ENCODE assay signal across 21 cellular contexts in genomic region chr2:42267530-42267929, GRCh38.
A peak's percentile ranks its signal among the peaks of the same experiment; 100 is the strongest.
DNase-seq lines count a peak whose midpoint lies in the region; ATAC-seq, FAIRE-seq and TF ChIP-seq lines count a peak whose summit lies in the region.
"Had no signal": no experiment of that assay in that cellular context is flagged by ENCODE, and none has a peak within 500 bp of the region (broad histone marks: within the 10 kb centered on the region; RNA-seq: fewer than 3 reads in every experiment).

No MANE protein-coding gene starts in this region.

- CTCF ChIA-PET in HepG2 (lab: Yijun Ruan, JAX; ENCODE audit: low intra/inter-chr PET ratio, low total read pairs), result no interaction called here
- CTCF ChIA-PET in CD8-positive, alpha-beta memory T cell (lab: Charles Lee), result interaction anchor here (3.0 kb wide), 1 partner anchor 172 kb away, joined by 10 read pairs; no protein-coding TSS in a partner anchor

- no peak overlapping the region for H3K9ac ChIP-seq in HepG2 (ENCODE audit: insufficient read depth, low read depth, low read length)

- H3K4me3 ChIP-seq in HepG2 (replicated peaks in 1 of 3; ENCODE audit: insufficient read depth in 1 of 3, low read depth in 2 of 3, low read length in 3 of 3) (no peak overlapping the region), right lobe of liver (no peak overlapping the region), foreskin fibroblast (ENCODE audit: low read depth in 1 of 2, low read length in 2 of 2) (no peak overlapping the region)
- no peak overlapping the region for H3K4me3 ChIP-seq in CD8-positive, alpha-beta memory T cell (ENCODE audit: low read length)
- H3K4me3 ChIP-seq: prostate gland, testis, uterus had no signal

- no peaks in the 10 kb centered on the region for H3K9me3 ChIP-seq in HepG2 (ENCODE audit: low read length)
- no peaks in the 10 kb centered on the region for H3K9me3 ChIP-seq in right lobe of liver
- H3K9me3 ChIP-seq in CD8-positive, alpha-beta memory T cell (ENCODE audit: low read length), result no peaks in the 10 kb centered on the region
- H3K9me3 ChIP-seq: prostate gland, testis, uterus had no signal

- H3K27me3 ChIP-seq in HepG2 (ENCODE audit: control insufficient read depth in 1 of 2, insufficient read depth in 2 of 2, low read length in 2 of 2) (no peaks in the 10 kb centered on the region), right lobe of liver (no peaks in the 10 kb centered on the region)
- H3K27me3 ChIP-seq in CD8-positive, alpha-beta memory T cell (ENCODE audit: insufficient read depth, low read length, poor library complexity, severe bottlenecking), result no peaks in the 10 kb centered on the region
- H3K27me3 ChIP-seq: testis, uterus had no signal

- no peak overlapping the region for H3K4me2 ChIP-seq in HepG2 (ENCODE audit: low read depth, low read length)

- in situ Hi-C loops in HepG2 (cut with HindIII; ENCODE audit: extremely low pct_ligation_motif_present, low pct_unique_long_range_greater_than_20kb), result no loop called here

- BruUV-seq in HepG2 (replicated peaks; lab: Mats Ljungman, UMichigan), result no TSS peak

- WGBS in HepG2 (ENCODE audit: low lambda C conversion rate), result 33% methylated on average over 1 of the region's 1 CpG
- 57% methylated on average over 1 of the region's 1 CpG for WGBS in right lobe of liver (ENCODE audit: insufficient coverage, low coverage, low lambda C conversion rate, missing lambda C conversion rate)

- POLR2A ChIA-PET in HepG2 (lab: Yijun Ruan, JAX), result no interaction called here
- POLR2A ChIA-PET in CD8-positive, alpha-beta memory T cell (lab: Charles Lee), result no interaction called here

- TF ChIP-seq CTCF in HepG2 (CRISPR knock-in tag; IDR thresholded peaks at IDR 0.05) (no peak), right lobe of liver (IDR thresholded peaks at IDR 0.05) (no peak), foreskin fibroblast (IDR thresholded peaks at IDR 0.05; ENCODE audit: low read depth, low read length) (no peak)

- H2AFZ ChIP-seq in HepG2 (ENCODE audit: low read length), result no peak overlapping the region

- peak; percentile 18 for ATAC-seq in HepG2
- ATAC-seq in right lobe of liver, result no peak
- peak; percentile 52 for ATAC-seq in HG02678 (IDR thresholded peaks at IDR 0.05; ENCODE audit: unreplicated experiment)
- peak; percentile 46 to 53 for ATAC-seq in activated naive CD4-positive, alpha-beta T cell treated with anti-CD3 and anti-CD28 coated beads, Interleukin-2, amount 50 U/mL, for 72 hours
- no peak for ATAC-seq in HG02852 (IDR thresholded peaks at IDR 0.05; ENCODE audit: unreplicated experiment)
- ATAC-seq: WTC11 had no signal

- TF ChIP-seq POLR2A in HepG2 (IDR thresholded peaks at IDR 0.05; ENCODE audit: insufficient read depth in 1 of 2, low read depth in 2 of 2, low read length in 2 of 2) (no peak), right lobe of liver (IDR thresholded peaks at IDR 0.05) (no peak)

- DNase-seq in HepG2 (ENCODE audit: low spot score) (no peak), right lobe of liver (no peak), NCI-H2081 treated with DMSO at 0.1 percent for 48 hours (lab: John Stamatoyannopoulos, UW) (no peak), foreskin fibroblast (no peak)
- DNase-seq in activated naive CD4-positive, alpha-beta T cell treated with anti-CD3 and anti-CD28 coated beads, Interleukin-2, amount 50 U/mL, for 72 hours (ENCODE audit: low spot score in 2 of 2), result no peak
- DNase-seq in CD8-positive, alpha-beta memory T cell, result no peak
- DNase-seq: aorta, dermis blood vessel endothelial cell, DMS 273 treated with DMSO at 0.1 percent for 48 hours, glutamatergic neuron, KBM-7, mammary epithelial cell, NCI-H146, T1000, testis, uterus had no signal

- H3K4me1 Mint-ChIP-seq in CD8-positive, alpha-beta memory T cell, result peaks cover 22 to 34% (median 24%) of the 10 kb centered on the region in 3 donors

- H3K27me3 Mint-ChIP-seq in CD8-positive, alpha-beta memory T cell, result peaks cover 0 to 2% of the 10 kb centered on the region in 2 donors

- H3K4me3 Mint-ChIP-seq in CD8-positive, alpha-beta memory T cell, result peak overlapping the region in 1 of 7 donors; percentile 30
- H3K4me3 Mint-ChIP-seq: WTC11 had no signal

- no peaks in the 10 kb centered on the region for H3K9me3 Mint-ChIP-seq in activated naive CD4-positive, alpha-beta T cell treated with anti-CD3 and anti-CD28 coated beads, Interleukin-2, amount 50 U/mL, for 72 hours
- no peaks in the 10 kb centered on the region for H3K9me3 Mint-ChIP-seq in CD8-positive, alpha-beta memory T cell
- H3K9me3 Mint-ChIP-seq: WTC11 had no signal

- TF ChIP-seq EP300 in HepG2 (IDR thresholded peaks at IDR 0.05; ENCODE audit: low read depth in 2 of 2, low read length in 2 of 2) (no peak), HepG2 (CRISPR knock-in tag; IDR thresholded peaks at IDR 0.05; ENCODE audit: borderline replicate concordance) (no peak)

- intact Hi-C loops in HepG2 (cut with micrococcal nuclease; ENCODE audit: unreplicated experiment), result no loop called here
- intact Hi-C loops in right lobe of liver (cut with DNase I), result no loop called here

- no peak for FAIRE-seq in HepG2 (lab: Jason Lieb, UNC)

- H3K36me3 Mint-ChIP-seq in activated naive CD4-positive, alpha-beta T cell treated with anti-CD3 and anti-CD28 coated beads, Interleukin-2, amount 50 U/mL, for 72 hours, result peaks cover 0 to 5% of the 10 kb centered on the region in 2 donors
- peaks cover 0 to 66% (median 10%) of the 10 kb centered on the region in 3 donors for H3K36me3 Mint-ChIP-seq in CD8-positive, alpha-beta memory T cell
- H3K36me3 Mint-ChIP-seq: WTC11 had no signal

- H3K27ac ChIP-seq in HepG2 (ENCODE audit: extremely low read length, insufficient read depth, low read length), result peak overlapping the region; percentile 6
- H3K27ac ChIP-seq in right lobe of liver, result no peak overlapping the region
- H3K27ac ChIP-seq in CD8-positive, alpha-beta memory T cell (ENCODE audit: low read depth, low read length), result no peak overlapping the region
- H3K27ac ChIP-seq: C4-2B, prostate gland, testis, uterus had no signal

- no peak for TF ChIP-seq RAD21 in HepG2 (CRISPR knock-in tag; IDR thresholded peaks at IDR 0.05)

- no peaks in the 10 kb centered on the region for H3K4me1 ChIP-seq in HepG2 (ENCODE audit: insufficient read depth, low read length)
- no peaks in the 10 kb centered on the region for H3K4me1 ChIP-seq in right lobe of liver
- peaks cover 11% of the 10 kb centered on the region for H3K4me1 ChIP-seq in CD8-positive, alpha-beta memory T cell (ENCODE audit: insufficient read depth, low read length)
- H3K4me1 ChIP-seq: prostate gland, testis had no signal

- peaks cover 49% of the 10 kb centered on the region for H3K79me2 ChIP-seq in HepG2 (ENCODE audit: insufficient read depth, low read length)

- H3K36me3 ChIP-seq in HepG2 (replicated peaks in 1 of 2; ENCODE audit: control insufficient read depth in 1 of 2, insufficient read depth in 2 of 2, low read length in 2 of 2) (peaks cover 26 to 83% of the 10 kb centered on the region in 2 experiments), right lobe of liver (no peaks in the 10 kb centered on the region)
- H3K36me3 ChIP-seq in CD8-positive, alpha-beta memory T cell (ENCODE audit: insufficient read depth, low read length), result no peaks in the 10 kb centered on the region
- H3K36me3 ChIP-seq: prostate gland had no signal

- peak overlapping the region; percentile 46 to 56 for H3K27ac Mint-ChIP-seq in activated naive CD4-positive, alpha-beta T cell treated with anti-CD3 and anti-CD28 coated beads, Interleukin-2, amount 50 U/mL, for 72 hours
- peak overlapping the region in 4 of 8 donors; percentile 20 to 78 (median 52) for H3K27ac Mint-ChIP-seq in CD8-positive, alpha-beta memory T cell
- H3K27ac Mint-ChIP-seq: WTC11 had no signal

- peaks cover 74% of the 10 kb centered on the region for H4K20me1 ChIP-seq in HepG2 (ENCODE audit: insufficient read depth, low read length)

TF ChIP-seq in HepG2, 621 proteins besides CTCF, POLR2A, EP300 and RAD21 (continues in another document):
- TF ChIP-seq THAP9 (CRISPR knock-in tag; IDR thresholded peaks at IDR 0.05; ENCODE audit: borderline replicate concordance), result no peak

Comparison
In these comparisons a context has a peak if more than half of its experiments do, and no peak if none do; other contexts are left out.
1. ATAC-seq: peak in HepG2 (single experiment), HG02678 (single experiment) and activated naive CD4-positive, alpha-beta T cell treated with anti-CD3 and anti-CD28 coated beads, Interleukin-2, amount 50 U/mL, for 72 hours (2 of 2); none in right lobe of liver (0 of 4) and HG02852 (single experiment).